22 cellular contexts compared by ENCODE assay signal in the genomic region with DNA sequence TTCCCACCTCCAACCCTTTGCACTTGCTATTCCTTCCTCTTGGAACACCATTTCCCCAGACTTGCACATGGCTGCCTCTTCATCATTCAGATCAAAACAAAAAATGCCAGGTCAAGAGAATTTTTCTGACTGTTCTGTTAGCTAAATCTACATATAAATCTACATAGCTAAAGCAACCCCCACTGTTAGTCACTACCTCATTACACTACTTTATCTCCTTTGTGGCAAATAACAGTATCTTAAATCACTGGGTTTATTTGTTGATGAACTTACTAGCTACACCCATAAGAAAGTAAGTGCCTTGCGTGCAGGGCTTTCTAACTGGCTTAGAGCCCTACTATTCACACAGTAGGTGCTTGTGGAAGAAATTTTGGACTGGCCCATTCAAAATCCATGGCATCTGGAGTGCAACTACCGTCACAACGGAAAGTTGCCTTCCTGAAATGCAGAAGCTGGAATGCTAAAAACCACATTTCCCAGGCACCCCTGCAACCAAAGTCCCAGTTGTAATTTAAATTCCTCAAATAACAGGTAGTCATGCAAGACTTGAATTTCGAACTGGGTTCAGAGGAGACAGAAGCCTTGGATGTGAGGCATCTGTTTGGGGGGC.
DNase-seq lines count a peak whose midpoint lies in the region; ATAC-seq, FAIRE-seq and TF ChIP-seq lines count a peak whose summit lies in the region.
"Had no signal": no experiment of that assay in that cellular context is flagged by ENCODE, and none has a peak within 500 bp of the region (broad histone marks: within the 10 kb centered on the region; RNA-seq: fewer than 3 reads in every experiment).

No MANE protein-coding gene starts in this region.

- H3K27me3 ChIP-seq in BLaER1 treated with 17β-estradiol and CSF1 and Interleukin-3, amounts not matched to agents 10 nM and 100 nM: no peaks in the 10 kb centered on the region
- no peaks in the 10 kb centered on the region for H3K27me3 ChIP-seq in GM23338 (ENCODE audit: insufficient read depth)
- H3K27me3 ChIP-seq in astrocyte (ENCODE audit: insufficient read depth, low read length): no peaks in the 10 kb centered on the region
- no peaks in the 10 kb centered on the region for H3K27me3 ChIP-seq in neutrophil
- H3K27me3 ChIP-seq in effector memory CD4-positive, alpha-beta T cell (replicated peaks; ENCODE audit: control insufficient read depth, insufficient read depth, low read length, poor library complexity, severe bottlenecking): no peaks in the 10 kb centered on the region
- H3K27me3 ChIP-seq: brain microvascular endothelial cell, upper lobe of left lung had no signal

- H3K9ac ChIP-seq in BLaER1 treated with 17β-estradiol and CSF1 and Interleukin-3, amounts not matched to agents 10 nM and 100 nM: no peak overlapping the region
- no peak overlapping the region for H3K9ac ChIP-seq in astrocyte (ENCODE audit: low read length)
- H3K9ac ChIP-seq: KMS-11 had no signal

- no peak for ATAC-seq in GM23338
- ATAC-seq in HG02759 (IDR thresholded peaks at IDR 0.05; ENCODE audit: unreplicated experiment): no peak

- no peak for DNase-seq in GM23338 (ENCODE audit: low spot score)
- peak; percentile 71 for DNase-seq in astrocyte (ENCODE audit: low read depth)
- no peak for DNase-seq in effector memory CD4-positive, alpha-beta T cell
- DNase-seq in activated naive CD4-positive, alpha-beta T cell treated with anti-CD3 and anti-CD28 coated beads for 36 hours: no peak
- DNase-seq: activated CD4-positive, alpha-beta T cell treated with anti-CD3 and anti-CD28 coated beads for 48 hours; activated effector memory CD4-positive, alpha-beta T cell treated with anti-CD3 and anti-CD28 coated beads, Interleukin-2, amount 50 U/mL, for 16 hours; brain microvascular endothelial cell; effector CD8-positive, alpha-beta T cell; glutamatergic neuron; MM.1S; naive B cell; NCI-H1436 treated with DMSO at 0.1 percent for 48 hours; NCI-H446 treated with DMSO at 0.1 percent for 48 hours; upper lobe of left lung had no signal

- H3K36me3 ChIP-seq in BLaER1 treated with 17β-estradiol and CSF1 and Interleukin-3, amounts not matched to agents 10 nM and 100 nM: no peaks in the 10 kb centered on the region
- H3K36me3 ChIP-seq in GM23338 (ENCODE audit: insufficient read depth) (no peaks in the 10 kb centered on the region), astrocyte (ENCODE audit: insufficient read depth, low read length) (no peaks in the 10 kb centered on the region), neutrophil (no peaks in the 10 kb centered on the region)
- no peaks in the 10 kb centered on the region for H3K36me3 ChIP-seq in effector memory CD4-positive, alpha-beta T cell (ENCODE audit: control insufficient read depth, insufficient read depth, low read length)
- H3K36me3 ChIP-seq: brain microvascular endothelial cell, upper lobe of left lung had no signal

- intact Hi-C loops in activated naive CD4-positive, alpha-beta T cell treated with anti-CD3 and anti-CD28 coated beads for 36 hours (cut with micrococcal nuclease): no loop called here

- no peaks in the 10 kb centered on the region for H3F3A ChIP-seq in GM23338 (replicated peaks; ENCODE audit: low read depth)

- H3K36me3 Mint-ChIP-seq in GM23338 (ENCODE audit: low read depth): no peaks in the 10 kb centered on the region
- H3K36me3 Mint-ChIP-seq in astrocyte (ENCODE audit: low read depth, unreplicated experiment): no peaks in the 10 kb centered on the region
- H3K36me3 Mint-ChIP-seq in activated naive CD4-positive, alpha-beta T cell treated with anti-CD3 and anti-CD28 coated beads for 36 hours (ENCODE audit: low read depth): peaks cover 2% of the 10 kb centered on the region
- H3K36me3 Mint-ChIP-seq: mesothelial cell of epicardium had no signal

- CTCF ChIA-PET in activated naive CD4-positive, alpha-beta T cell treated with anti-CD3 and anti-CD28 coated beads for 36 hours (lab: Charles Lee): interaction anchor here (0.9 kb wide), 1 partner anchor 74 kb away, joined by 4 read pairs; no protein-coding TSS in a partner anchor

- FAIRE-seq in astrocyte (lab: Jason Lieb, UNC): no peak
- FAIRE-seq: islet of Langerhans had no signal

- H3K79me2 ChIP-seq in GM23338 (replicated peaks; ENCODE audit: insufficient read depth) (no peaks in the 10 kb centered on the region), astrocyte (ENCODE audit: insufficient read depth, low read length) (no peaks in the 10 kb centered on the region)

- H3K4me2 ChIP-seq in BLaER1 treated with 17β-estradiol and CSF1 and Interleukin-3, amounts not matched to agents 10 nM and 100 nM: peak overlapping the region in 10 of 11 experiments; percentile 14 to 82 (median 39); a peak in 19 of 22 replicates
- no peak overlapping the region for H3K4me2 ChIP-seq in GM23338
- H3K4me2 ChIP-seq in astrocyte (ENCODE audit: low read length): no peak overlapping the region
- H3K4me2 ChIP-seq: KMS-11 had no signal

- H3K27ac ChIP-seq in BLaER1 treated with 17β-estradiol and CSF1 and Interleukin-3, amounts not matched to agents 10 nM and 100 nM: no peak overlapping the region
- H3K27ac ChIP-seq in GM23338 (ENCODE audit: low read depth): no peak overlapping the region
- no peak overlapping the region for H3K27ac ChIP-seq in astrocyte (ENCODE audit: low read depth, low read length)
- peak overlapping the region; percentile 2 for H3K27ac ChIP-seq in neutrophil
- no peak overlapping the region for H3K27ac ChIP-seq in effector memory CD4-positive, alpha-beta T cell (ENCODE audit: insufficient read depth, low read length, poor library complexity, severe bottlenecking)
- H3K27ac ChIP-seq: brain microvascular endothelial cell, KMS-11, upper lobe of left lung had no signal

- peak overlapping the region; percentile 3 for H2AFZ ChIP-seq in GM23338
- H2AFZ ChIP-seq in astrocyte (ENCODE audit: low read depth, low read length): no peak overlapping the region

- TF ChIP-seq CTCF in GM23338 (conservative IDR thresholded peaks at IDR 0.05; ENCODE audit: low read depth in 2 of 2) (no peak), astrocyte (IDR thresholded peaks at IDR 0.05; ENCODE audit: insufficient read depth, low read depth, low read length) (no peak), neutrophil (IDR thresholded peaks at IDR 0.05) (no peak)

- no peaks in the 10 kb centered on the region; the same call in 2 of the 3 replicates for H3K9me3 Mint-ChIP-seq in GM23338
- H3K9me3 Mint-ChIP-seq in astrocyte (ENCODE audit: unreplicated experiment): no peaks in the 10 kb centered on the region
- peaks cover 2% of the 10 kb centered on the region for H3K9me3 Mint-ChIP-seq in activated naive CD4-positive, alpha-beta T cell treated with anti-CD3 and anti-CD28 coated beads for 36 hours

- H3K27ac Mint-ChIP-seq in GM23338 (no peak overlapping the region), astrocyte (ENCODE audit: unreplicated experiment) (no peak overlapping the region)
- no peak overlapping the region for H3K27ac Mint-ChIP-seq in activated naive CD4-positive, alpha-beta T cell treated with anti-CD3 and anti-CD28 coated beads for 36 hours
- H3K27ac Mint-ChIP-seq: mesothelial cell of epicardium; naive B cell; T-helper 1 cell treated with Interleukin-12 subunit alpha and Interleukin-12 subunit beta and Interleukin-4 antibody, amounts not matched to agents 30 μg/mL and 1 μg/mL, for 36 hours had no signal

- no peaks in the 10 kb centered on the region for H4K20me1 ChIP-seq in BLaER1 treated with 17β-estradiol and CSF1 and Interleukin-3, amounts not matched to agents 10 nM and 100 nM
- H4K20me1 ChIP-seq in GM23338 (replicated peaks; ENCODE audit: insufficient read depth): no peaks in the 10 kb centered on the region
- H4K20me1 ChIP-seq in astrocyte (ENCODE audit: insufficient read depth, low read length): no peaks in the 10 kb centered on the region

- H3K27me3 Mint-ChIP-seq in GM23338 (ENCODE audit: insufficient read depth, low read depth, poor library complexity) (no peaks in the 10 kb centered on the region), astrocyte (ENCODE audit: low read depth, unreplicated experiment) (no peaks in the 10 kb centered on the region)
- no peaks in the 10 kb centered on the region for H3K27me3 Mint-ChIP-seq in activated naive CD4-positive, alpha-beta T cell treated with anti-CD3 and anti-CD28 coated beads for 36 hours (ENCODE audit: low read depth)
- H3K27me3 Mint-ChIP-seq: naive B cell had no signal

- H3K9me3 ChIP-seq in BLaER1 treated with 17β-estradiol and CSF1 and Interleukin-3, amounts not matched to agents 10 nM and 100 nM (replicated peaks in 1 of 11): peaks cover 0 to 26% (median 18%) of the 10 kb centered on the region in 11 experiments; a peak in 12 of 22 replicates
- H3K9me3 ChIP-seq in astrocyte (ENCODE audit: insufficient read depth, low read depth, low read length) (no peaks in the 10 kb centered on the region), neutrophil (no peaks in the 10 kb centered on the region)
- H3K9me3 ChIP-seq in effector memory CD4-positive, alpha-beta T cell (ENCODE audit: control insufficient read depth, low read length): no peaks in the 10 kb centered on the region
- H3K9me3 ChIP-seq: upper lobe of left lung had no signal

- peaks cover 11% of the 10 kb centered on the region for H3K9me2 ChIP-seq in GM23338 (ENCODE audit: insufficient read depth)

- H3K4me1 ChIP-seq in BLaER1 treated with 17β-estradiol and CSF1 and Interleukin-3, amounts not matched to agents 10 nM and 100 nM: peaks cover 44 to 79% (median 57%) of the 10 kb centered on the region in 10 experiments
- no peaks in the 10 kb centered on the region for H3K4me1 ChIP-seq in GM23338 (ENCODE audit: insufficient read depth)
- no peaks in the 10 kb centered on the region for H3K4me1 ChIP-seq in astrocyte (ENCODE audit: insufficient read depth, low read length)
- peaks cover 45 to 48% of the 10 kb centered on the region in 2 experiments for H3K4me1 ChIP-seq in neutrophil (ENCODE audit: control insufficient read depth in 1 of 2, insufficient read depth in 1 of 2, low read depth in 1 of 2, low read length in 1 of 2)
- H3K4me1 ChIP-seq in effector memory CD4-positive, alpha-beta T cell (ENCODE audit: control insufficient read depth, insufficient read depth, low read length, poor library complexity, severe bottlenecking): no peaks in the 10 kb centered on the region
- H3K4me1 ChIP-seq: upper lobe of left lung had no signal

- no peak overlapping the region for H3K4me3 ChIP-seq in BLaER1 treated with 17β-estradiol and CSF1 and Interleukin-3, amounts not matched to agents 10 nM and 100 nM
- H3K4me3 ChIP-seq in GM23338 (no peak overlapping the region), astrocyte (ENCODE audit: insufficient read depth, low read depth, low read length) (no peak overlapping the region), neutrophil (ENCODE audit: low read depth in 1 of 2, low read length in 1 of 2) (no peak overlapping the region)
- no peak overlapping the region for H3K4me3 ChIP-seq in effector memory CD4-positive, alpha-beta T cell (ENCODE audit: insufficient read depth, low read depth, low read length, poor library complexity, severe bottlenecking)
- H3K4me3 ChIP-seq: upper lobe of left lung had no signal

- H3K4me3 Mint-ChIP-seq in GM23338: no peak overlapping the region
- no peak overlapping the region for H3K4me3 Mint-ChIP-seq in astrocyte (ENCODE audit: unreplicated experiment)
- H3K4me3 Mint-ChIP-seq in activated naive CD4-positive, alpha-beta T cell treated with anti-CD3 and anti-CD28 coated beads for 36 hours: no peak overlapping the region
- H3K4me3 Mint-ChIP-seq: CD14-positive monocyte; mesothelial cell of epicardium; T-helper 1 cell treated with Interleukin-12 subunit alpha and Interleukin-12 subunit beta and Interleukin-4 antibody, amounts not matched to agents 30 μg/mL and 1 μg/mL, for 36 hours had no signal

- H3K4me1 Mint-ChIP-seq in GM23338 (no peaks in the 10 kb centered on the region), astrocyte (ENCODE audit: low read depth, unreplicated experiment) (no peaks in the 10 kb centered on the region)
- H3K4me1 Mint-ChIP-seq in activated naive CD4-positive, alpha-beta T cell treated with anti-CD3 and anti-CD28 coated beads for 36 hours (ENCODE audit: low read depth): peaks cover 28% of the 10 kb centered on the region
- H3K4me1 Mint-ChIP-seq: mesothelial cell of epicardium had no signal

Comparison
In these comparisons a context has a peak if more than half of its experiments do, and no peak if none do; other contexts are left out.
1. H3K4me2 ChIP-seq: peak in BLaER1 treated with 17β-estradiol and CSF1 and Interleukin-3, amounts not matched to agents 10 nM and 100 nM (10 of 11); none in GM23338 (single experiment) and astrocyte (single experiment).